2 cellular contexts compared by ENCODE assay signal in the genomic region with DNA sequence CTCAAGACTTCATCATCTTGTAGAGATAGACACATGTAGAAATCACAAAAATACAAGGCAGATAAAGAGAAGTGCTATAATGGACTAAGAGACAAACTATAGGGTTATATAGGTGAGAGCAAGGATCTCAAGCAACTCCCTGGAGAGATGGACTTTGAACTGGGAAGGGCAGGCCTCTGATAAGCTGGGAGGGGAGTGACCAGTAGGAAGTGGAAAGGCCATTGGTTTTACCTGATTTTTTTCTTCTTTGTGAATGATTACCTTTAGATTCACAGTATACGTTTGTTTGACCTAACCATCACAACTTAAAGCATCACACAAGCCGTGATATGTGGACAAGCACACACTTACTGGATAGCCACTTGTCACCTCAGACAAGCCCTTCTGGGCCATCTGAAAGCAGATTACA.
A peak's percentile ranks its signal among the peaks of the same experiment; 100 is the strongest.
TF ChIP-seq lines count a peak whose summit lies in the region.

No MANE protein-coding gene starts in this region.

TF ChIP-seq in HepG2, 621 proteins besides CTCF, POLR2A, EP300 and RAD21 (continues in another document):
- TF ChIP-seq TEAD2 (CRISPR knock-in tag; IDR thresholded peaks at IDR 0.05) = no peak
- no peak for TF ChIP-seq ZNF205 (CRISPR knock-in tag; IDR thresholded peaks at IDR 0.05)
- TF ChIP-seq ZNF432 (CRISPR knock-in tag; IDR thresholded peaks at IDR 0.05; ENCODE audit: borderline replicate concordance) = no peak
- TF ChIP-seq CHD4 (IDR thresholded peaks at IDR 0.05; ENCODE audit: borderline replicate concordance, low read length) = 0 out of 2 replicates have a peak, but pooled peaks have one; percentile 54
- TF ChIP-seq SSRP1 (CRISPR knock-in tag; IDR thresholded peaks at IDR 0.05) = no peak
- no peak for TF ChIP-seq PHB2 (IDR thresholded peaks at IDR 0.05; ENCODE audit: partially characterized antibody)
- TF ChIP-seq, protein P1, sequence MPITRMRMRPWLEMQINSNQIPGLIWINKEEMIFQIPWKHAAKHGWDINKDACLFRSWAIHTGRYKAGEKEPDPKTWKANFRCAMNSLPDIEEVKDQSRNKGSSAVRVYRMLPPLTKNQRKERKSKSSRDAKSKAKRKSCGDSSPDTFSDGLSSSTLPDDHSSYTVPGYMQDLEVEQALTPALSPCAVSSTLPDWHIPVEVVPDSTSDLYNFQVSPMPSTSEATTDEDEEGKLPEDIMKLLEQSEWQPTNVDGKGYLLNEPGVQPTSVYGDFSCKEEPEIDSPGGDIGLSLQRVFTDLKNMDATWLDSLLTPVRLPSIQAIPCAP (CRISPR knock-in tag; IDR thresholded peaks at IDR 0.05; ENCODE audit: low read depth) = no peak
- TF ChIP-seq ZNF670 (CRISPR knock-in tag; IDR thresholded peaks at IDR 0.05; ENCODE audit: borderline replicate concordance) = no peak
- no peak for TF ChIP-seq NR2C2 (CRISPR knock-in tag; IDR thresholded peaks at IDR 0.05; ENCODE audit: borderline replicate concordance)
- peak; percentile 68 for TF ChIP-seq HNF4G (IDR thresholded peaks at IDR 0.05; ENCODE audit: borderline replicate concordance, low read depth, low read length)
- 0 out of 2 replicates have a peak, but pooled peaks have one; percentile 36 for TF ChIP-seq HNF4G (CRISPR knock-in tag; IDR thresholded peaks at IDR 0.05; ENCODE audit: borderline replicate concordance, low read depth)
- TF ChIP-seq ZNF589 (CRISPR knock-in tag; conservative IDR thresholded peaks at IDR 0.05) = no peak
- TF ChIP-seq, protein P2, sequence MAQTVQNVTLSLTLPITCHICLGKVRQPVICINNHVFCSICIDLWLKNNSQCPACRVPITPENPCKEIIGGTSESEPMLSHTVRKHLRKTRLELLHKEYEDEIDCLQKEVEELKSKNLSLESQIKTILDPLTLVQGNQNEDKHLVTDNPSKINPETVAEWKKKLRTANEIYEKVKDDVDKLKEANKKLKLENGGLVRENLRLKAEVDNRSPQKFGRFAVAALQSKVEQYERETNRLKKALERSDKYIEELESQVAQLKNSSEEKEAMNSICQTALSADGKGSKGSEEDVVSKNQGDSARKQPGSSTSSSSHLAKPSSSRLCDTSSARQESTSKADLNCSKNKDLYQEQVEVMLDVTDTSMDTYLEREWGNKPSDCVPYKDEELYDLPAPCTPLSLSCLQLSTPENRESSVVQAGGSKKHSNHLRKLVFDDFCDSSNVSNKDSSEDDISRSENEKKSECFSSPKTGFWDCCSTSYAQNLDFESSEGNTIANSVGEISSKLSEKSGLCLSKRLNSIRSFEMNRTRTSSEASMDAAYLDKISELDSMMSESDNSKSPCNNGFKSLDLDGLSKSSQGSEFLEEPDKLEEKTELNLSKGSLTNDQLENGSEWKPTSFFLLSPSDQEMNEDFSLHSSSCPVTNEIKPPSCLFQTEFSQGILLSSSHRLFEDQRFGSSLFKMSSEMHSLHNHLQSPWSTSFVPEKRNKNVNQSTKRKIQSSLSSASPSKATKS (CRISPR knock-in tag; IDR thresholded peaks at IDR 0.05) = no peak
- TF ChIP-seq TP53 (CRISPR knock-in tag; conservative IDR thresholded peaks at IDR 0.05) = no peak
- no peak for TF ChIP-seq GABPA (IDR thresholded peaks at IDR 0.05; ENCODE audit: low read depth, low read length)
- TF ChIP-seq GABPA (CRISPR knock-in tag; IDR thresholded peaks at IDR 0.05; ENCODE audit: low read depth) = no peak
- TF ChIP-seq, protein P3, sequence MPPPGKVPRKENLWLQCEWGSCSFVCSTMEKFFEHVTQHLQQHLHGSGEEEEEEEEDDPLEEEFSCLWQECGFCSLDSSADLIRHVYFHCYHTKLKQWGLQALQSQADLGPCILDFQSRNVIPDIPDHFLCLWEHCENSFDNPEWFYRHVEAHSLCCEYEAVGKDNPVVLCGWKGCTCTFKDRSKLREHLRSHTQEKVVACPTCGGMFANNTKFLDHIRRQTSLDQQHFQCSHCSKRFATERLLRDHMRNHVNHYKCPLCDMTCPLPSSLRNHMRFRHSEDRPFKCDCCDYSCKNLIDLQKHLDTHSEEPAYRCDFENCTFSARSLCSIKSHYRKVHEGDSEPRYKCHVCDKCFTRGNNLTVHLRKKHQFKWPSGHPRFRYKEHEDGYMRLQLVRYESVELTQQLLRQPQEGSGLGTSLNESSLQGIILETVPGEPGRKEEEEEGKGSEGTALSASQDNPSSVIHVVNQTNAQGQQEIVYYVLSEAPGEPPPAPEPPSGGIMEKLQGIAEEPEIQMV (CRISPR knock-in tag; IDR thresholded peaks at IDR 0.05; ENCODE audit: low read depth) = no peak
- TF ChIP-seq, protein P4, sequence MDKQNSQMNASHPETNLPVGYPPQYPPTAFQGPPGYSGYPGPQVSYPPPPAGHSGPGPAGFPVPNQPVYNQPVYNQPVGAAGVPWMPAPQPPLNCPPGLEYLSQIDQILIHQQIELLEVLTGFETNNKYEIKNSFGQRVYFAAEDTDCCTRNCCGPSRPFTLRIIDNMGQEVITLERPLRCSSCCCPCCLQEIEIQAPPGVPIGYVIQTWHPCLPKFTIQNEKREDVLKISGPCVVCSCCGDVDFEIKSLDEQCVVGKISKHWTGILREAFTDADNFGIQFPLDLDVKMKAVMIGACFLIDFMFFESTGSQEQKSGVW (CRISPR knock-in tag; IDR thresholded peaks at IDR 0.05; ENCODE audit: borderline replicate concordance) = no peak
- TF ChIP-seq ATF7-NPFF (CRISPR knock-in tag; IDR thresholded peaks at IDR 0.05; ENCODE audit: low read depth) = no peak
- TF ChIP-seq PITX1 (CRISPR knock-in tag; IDR thresholded peaks at IDR 0.05) = 0 out of 2 replicates have a peak, but pooled peaks have one; percentile 11
- no peak for TF ChIP-seq ZNF121 (CRISPR knock-in tag; IDR thresholded peaks at IDR 0.05)
- no peak for TF ChIP-seq ARNT (IDR thresholded peaks at IDR 0.05)
- no peak for TF ChIP-seq MIXL1 (CRISPR knock-in tag; IDR thresholded peaks at IDR 0.05)
- peak; percentile 70; the same call in 1 of the 2 replicates for TF ChIP-seq ZNF644 (CRISPR knock-in tag; IDR thresholded peaks at IDR 0.05; ENCODE audit: low read depth)
- TF ChIP-seq, protein P5, sequence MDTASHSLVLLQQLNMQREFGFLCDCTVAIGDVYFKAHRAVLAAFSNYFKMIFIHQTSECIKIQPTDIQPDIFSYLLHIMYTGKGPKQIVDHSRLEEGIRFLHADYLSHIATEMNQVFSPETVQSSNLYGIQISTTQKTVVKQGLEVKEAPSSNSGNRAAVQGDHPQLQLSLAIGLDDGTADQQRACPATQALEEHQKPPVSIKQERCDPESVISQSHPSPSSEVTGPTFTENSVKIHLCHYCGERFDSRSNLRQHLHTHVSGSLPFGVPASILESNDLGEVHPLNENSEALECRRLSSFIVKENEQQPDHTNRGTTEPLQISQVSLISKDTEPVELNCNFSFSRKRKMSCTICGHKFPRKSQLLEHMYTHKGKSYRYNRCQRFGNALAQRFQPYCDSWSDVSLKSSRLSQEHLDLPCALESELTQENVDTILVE (CRISPR knock-in tag; IDR thresholded peaks at IDR 0.05) = no peak
- TF ChIP-seq, protein P6, sequence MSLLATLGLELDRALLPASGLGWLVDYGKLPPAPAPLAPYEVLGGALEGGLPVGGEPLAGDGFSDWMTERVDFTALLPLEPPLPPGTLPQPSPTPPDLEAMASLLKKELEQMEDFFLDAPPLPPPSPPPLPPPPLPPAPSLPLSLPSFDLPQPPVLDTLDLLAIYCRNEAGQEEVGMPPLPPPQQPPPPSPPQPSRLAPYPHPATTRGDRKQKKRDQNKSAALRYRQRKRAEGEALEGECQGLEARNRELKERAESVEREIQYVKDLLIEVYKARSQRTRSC (CRISPR knock-in tag; IDR thresholded peaks at IDR 0.05; ENCODE audit: low read depth) = no peak
- no peak for TF ChIP-seq NPAS2 (CRISPR knock-in tag; IDR thresholded peaks at IDR 0.05; ENCODE audit: borderline replicate concordance)
- no peak for TF ChIP-seq TCF12 (IDR thresholded peaks at IDR 0.05)
- TF ChIP-seq TCF12 (CRISPR knock-in tag; IDR thresholded peaks at IDR 0.05) = no peak

TF ChIP-seq in SK-N-SH treated with all-trans-retinoic acid at 6 μM for 48 hours, 23 proteins besides CTCF, POLR2A, EP300 and RAD21:
- no peak for TF ChIP-seq ZFP3 (CRISPR knock-in tag; IDR thresholded peaks at IDR 0.05)
- no peak for TF ChIP-seq TOX (CRISPR knock-in tag; IDR thresholded peaks at IDR 0.05; ENCODE audit: borderline replicate concordance)
- TF ChIP-seq ZFP30 (CRISPR knock-in tag; IDR thresholded peaks at IDR 0.05) = no peak
- TF ChIP-seq, protein P7, sequence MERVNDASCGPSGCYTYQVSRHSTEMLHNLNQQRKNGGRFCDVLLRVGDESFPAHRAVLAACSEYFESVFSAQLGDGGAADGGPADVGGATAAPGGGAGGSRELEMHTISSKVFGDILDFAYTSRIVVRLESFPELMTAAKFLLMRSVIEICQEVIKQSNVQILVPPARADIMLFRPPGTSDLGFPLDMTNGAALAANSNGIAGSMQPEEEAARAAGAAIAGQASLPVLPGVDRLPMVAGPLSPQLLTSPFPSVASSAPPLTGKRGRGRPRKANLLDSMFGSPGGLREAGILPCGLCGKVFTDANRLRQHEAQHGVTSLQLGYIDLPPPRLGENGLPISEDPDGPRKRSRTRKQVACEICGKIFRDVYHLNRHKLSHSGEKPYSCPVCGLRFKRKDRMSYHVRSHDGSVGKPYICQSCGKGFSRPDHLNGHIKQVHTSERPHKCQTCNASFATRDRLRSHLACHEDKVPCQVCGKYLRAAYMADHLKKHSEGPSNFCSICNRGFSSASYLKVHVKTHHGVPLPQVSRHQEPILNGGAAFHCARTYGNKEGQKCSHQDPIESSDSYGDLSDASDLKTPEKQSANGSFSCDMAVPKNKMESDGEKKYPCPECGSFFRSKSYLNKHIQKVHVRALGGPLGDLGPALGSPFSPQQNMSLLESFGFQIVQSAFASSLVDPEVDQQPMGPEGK (CRISPR knock-in tag; IDR thresholded peaks at IDR 0.05; ENCODE audit: borderline replicate concordance) = no peak
- TF ChIP-seq, protein P8, sequence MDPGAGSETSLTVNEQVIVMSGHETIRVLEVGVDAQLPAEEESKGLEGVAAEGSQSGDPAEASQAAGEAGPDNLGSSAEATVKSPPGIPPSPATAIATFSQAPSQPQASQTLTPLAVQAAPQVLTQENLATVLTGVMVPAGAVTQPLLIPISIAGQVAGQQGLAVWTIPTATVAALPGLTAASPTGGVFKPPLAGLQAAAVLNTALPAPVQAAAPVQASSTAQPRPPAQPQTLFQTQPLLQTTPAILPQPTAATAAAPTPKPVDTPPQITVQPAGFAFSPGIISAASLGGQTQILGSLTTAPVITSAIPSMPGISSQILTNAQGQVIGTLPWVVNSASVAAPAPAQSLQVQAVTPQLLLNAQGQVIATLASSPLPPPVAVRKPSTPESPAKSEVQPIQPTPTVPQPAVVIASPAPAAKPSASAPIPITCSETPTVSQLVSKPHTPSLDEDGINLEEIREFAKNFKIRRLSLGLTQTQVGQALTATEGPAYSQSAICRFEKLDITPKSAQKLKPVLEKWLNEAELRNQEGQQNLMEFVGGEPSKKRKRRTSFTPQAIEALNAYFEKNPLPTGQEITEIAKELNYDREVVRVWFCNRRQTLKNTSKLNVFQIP (CRISPR knock-in tag; IDR thresholded peaks at IDR 0.05; ENCODE audit: borderline replicate concordance, low read depth) = no peak
- TF ChIP-seq ZC3H10 (CRISPR knock-in tag; IDR thresholded peaks at IDR 0.05) = no peak
- TF ChIP-seq ZNF70 (CRISPR knock-in tag; IDR thresholded peaks at IDR 0.05) = no peak
- no peak for TF ChIP-seq SNAI2 (CRISPR knock-in tag; IDR thresholded peaks at IDR 0.05)
